Comparison of ENCODE assay signal across 10 cellular contexts in genomic region chr16:68444058-68444657, GRCh38. TPM values are rescaled to one million over a fixed set of nuclear protein-coding genes. Genes with fewer than 3 reads are reported as not detected.
DNase-seq lines count a peak whose midpoint lies in the region; ATAC-seq and TF ChIP-seq lines count a peak whose summit lies in the region.
"Had no signal": no experiment of that assay in that cellular context is flagged by ENCODE, and none has a peak within 500 bp of the region (broad histone marks: within the 10 kb centered on the region; RNA-seq: fewer than 3 reads in every experiment).

No MANE protein-coding gene starts in this region.

- intact Hi-C loops in CD14-positive monocyte (cut with micrococcal nuclease): loop anchor here (2.0 kb wide), 1 partner anchor 67 kb away; no protein-coding TSS in a partner anchor

- H3K4me3 Mint-ChIP-seq in nephron progenitor cell (no peak overlapping the region), CD14-positive monocyte (peak overlapping the region in 1 of 2 donors; percentile 39)
- no peak overlapping the region for H3K4me3 Mint-ChIP-seq in activated T-cell treated with anti-CD3 and anti-CD28 coated beads, Interleukin-2, amount 50 U/mL, for 24 hours

- H3K9me3 Mint-ChIP-seq in nephron progenitor cell: no peaks in the 10 kb centered on the region
- no peaks in the 10 kb centered on the region for H3K9me3 Mint-ChIP-seq in activated T-cell treated with anti-CD3 and anti-CD28 coated beads, Interleukin-2, amount 50 U/mL, for 24 hours
- peaks cover 4 to 11% (median 7%) of the 10 kb centered on the region in 7 donors for H3K9me3 Mint-ChIP-seq in CD14-positive monocyte

- no peak overlapping the region for H3K27ac Mint-ChIP-seq in nephron progenitor cell
- H3K27ac Mint-ChIP-seq in activated T-cell treated with anti-CD3 and anti-CD28 coated beads, Interleukin-2, amount 50 U/mL, for 24 hours: no peak overlapping the region
- no peak overlapping the region for H3K27ac Mint-ChIP-seq in CD14-positive monocyte

- H3K27me3 Mint-ChIP-seq in nephron progenitor cell (ENCODE audit: low read depth, poor library complexity): peaks cover 81% of the 10 kb centered on the region
- H3K27me3 Mint-ChIP-seq in activated T-cell treated with anti-CD3 and anti-CD28 coated beads, Interleukin-2, amount 50 U/mL, for 24 hours: peaks cover 53% of the 10 kb centered on the region
- peaks cover 25 to 56% (median 43%) of the 10 kb centered on the region in 3 donors for H3K27me3 Mint-ChIP-seq in CD14-positive monocyte (ENCODE audit: low read depth in 3 of 3)

- TF ChIP-seq CTCF in GM10266 (IDR thresholded peaks at IDR 0.05; ENCODE audit: control insufficient read depth, insufficient read depth, low read depth, missing control alignments) (no peak), nephron progenitor cell (IDR thresholded peaks at IDR 0.05) (no peak), CD14-positive monocyte (IDR thresholded peaks at IDR 0.05) (no peak)

- ATAC-seq in GM18870 (IDR thresholded peaks at IDR 0.05; ENCODE audit: unreplicated experiment): no peak

- DNase-seq in GM10266 (ENCODE audit: extremely low spot score): peak; percentile 15
- peak; percentile 31 for DNase-seq in M059J (ENCODE audit: low read depth)
- peak; percentile 62 for DNase-seq in dermis blood vessel endothelial cell
- DNase-seq in nephron progenitor cell: peak; percentile 87
- DNase-seq in activated T-cell treated with anti-CD3 and anti-CD28 coated beads, Interleukin-2, amount 50 U/mL, for 24 hours: no peak
- no peak for DNase-seq in CD14-positive monocyte (ENCODE audit: low spot score)
- no peak for DNase-seq in KG1 (lab: John Stamatoyannopoulos, UW)
- DNase-seq: NCI-H1105 treated with DMSO at 0.1 percent for 48 hours, T-helper 2 cell had no signal

- H3K4me1 Mint-ChIP-seq in nephron progenitor cell: peaks cover 14% of the 10 kb centered on the region
- peaks cover 17% of the 10 kb centered on the region for H3K4me1 Mint-ChIP-seq in activated T-cell treated with anti-CD3 and anti-CD28 coated beads, Interleukin-2, amount 50 U/mL, for 24 hours (ENCODE audit: low read depth)
- peaks cover 20% of the 10 kb centered on the region for H3K4me1 Mint-ChIP-seq in CD14-positive monocyte

- H3K36me3 Mint-ChIP-seq in nephron progenitor cell (ENCODE audit: low read depth) (no peaks in the 10 kb centered on the region), CD14-positive monocyte (peaks cover 0 to 3% of the 10 kb centered on the region in 2 donors)
- no peaks in the 10 kb centered on the region for H3K36me3 Mint-ChIP-seq in activated T-cell treated with anti-CD3 and anti-CD28 coated beads, Interleukin-2, amount 50 U/mL, for 24 hours (ENCODE audit: low read depth)

RNA-seq across cellular contexts. Expression of gene SMPD3, which starts 4.2 kb away (rescaled TPM):
- total RNA-seq in M059J (2014; rRNA removed; shearing (Covaris generic)): 0.25 TPM in 1 of 2 replicates, not detected in the other
- total RNA-seq in dermis blood vessel endothelial cell: 0.14 and 0.17 TPM in 2 replicates
- polyA plus RNA-seq in CD14-positive monocyte: under 1 TPM; 0.40 to 0.51 TPM

Comparison
In these comparisons a context has a peak if more than half of its experiments do, and no peak if none do; other contexts are left out.
1. DNase-seq: peak in GM10266 (single experiment), M059J (single experiment), dermis blood vessel endothelial cell (single experiment) and nephron progenitor cell (single experiment); none in activated T-cell treated with anti-CD3 and anti-CD28 coated beads, Interleukin-2, amount 50 U/mL, for 24 hours (single experiment), CD14-positive monocyte (single experiment) and KG1 (single experiment).